6 cellular contexts compared by ENCODE assay signal in the genomic region with DNA sequence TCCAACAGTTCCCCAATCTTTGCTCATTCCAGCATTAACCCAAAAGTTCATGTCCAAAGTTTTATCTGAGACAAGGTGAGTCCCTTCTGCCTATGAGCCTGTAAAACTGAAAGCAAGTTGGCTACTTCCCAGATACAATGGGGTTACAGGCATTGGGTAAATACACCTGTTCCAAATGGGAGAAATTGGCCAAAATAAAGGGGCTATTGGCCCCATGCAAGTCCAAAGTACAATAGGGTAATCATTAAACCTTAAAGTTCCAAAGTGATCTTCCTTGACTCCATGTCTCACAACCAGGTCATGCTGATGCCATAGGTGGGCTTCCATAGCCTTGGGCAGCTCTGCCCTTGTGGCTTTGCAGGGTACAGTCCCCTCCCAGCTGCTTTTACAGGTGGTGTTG.
"Had no signal": no experiment of that assay in that cellular context is flagged by ENCODE, and none has a peak within 500 bp of the region (broad histone marks: within the 10 kb centered on the region; RNA-seq: fewer than 3 reads in every experiment).

No MANE protein-coding gene starts in this region.

- ATAC-seq: K562 had no signal

- H3K27ac ChIP-seq: HL-60 had no signal

- FAIRE-seq: HTR-8/SVneo, K562 had no signal

- H3K4me3 ChIP-seq: K562 had no signal

- DNase-seq: IMR-90, KBM-7, KG1 had no signal
